ENCODE assay signal across 18 cellular contexts in the genomic region with DNA sequence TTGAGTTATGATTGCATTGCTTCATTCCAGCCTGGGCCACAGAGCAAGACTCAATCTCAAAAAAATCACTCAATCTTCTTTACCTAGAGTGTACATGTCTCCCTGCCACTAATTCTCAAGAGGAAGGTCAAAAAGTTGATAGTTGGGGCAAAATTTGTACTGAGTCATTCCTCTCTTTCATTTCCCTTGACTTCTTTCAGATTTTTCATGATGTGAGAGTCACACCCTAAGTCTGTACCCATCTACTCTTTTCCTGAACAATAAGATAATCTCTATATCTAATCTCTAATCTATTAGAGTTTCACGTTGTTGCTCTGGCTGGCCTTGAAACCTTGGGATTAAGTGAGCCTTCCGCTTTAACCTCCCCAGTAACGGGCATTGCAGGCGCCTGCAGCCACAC. TPM values are rescaled to one million over a fixed set of nuclear protein-coding genes. Genes with fewer than 3 reads are reported as not detected.
DNase-seq lines count a peak whose midpoint lies in the region; ATAC-seq and TF ChIP-seq lines count a peak whose summit lies in the region.
"Had no signal": no experiment of that assay in that cellular context is flagged by ENCODE, and none has a peak within 500 bp of the region (broad histone marks: within the 10 kb centered on the region; RNA-seq: fewer than 3 reads in every experiment).

No MANE protein-coding gene starts in this region.

- no peaks in the 10 kb centered on the region for H3K9me3 Mint-ChIP-seq in activated CD4-positive, alpha-beta memory T cell treated with anti-CD3 and anti-CD28 coated beads for 36 hours
- H3K9me3 Mint-ChIP-seq in naive thymus-derived CD4-positive, alpha-beta T cell, result peaks cover 0 to 12% (median 3%) of the 10 kb centered on the region in 11 donors

- no peak for TF ChIP-seq CTCF in GM06990 (IDR thresholded peaks at IDR 0.05; ENCODE audit: insufficient read depth, low read length, poor library complexity, severe bottlenecking)

- H3K27me3 Mint-ChIP-seq in activated CD4-positive, alpha-beta memory T cell treated with anti-CD3 and anti-CD28 coated beads for 36 hours, result no peaks in the 10 kb centered on the region
- no peaks in the 10 kb centered on the region for H3K27me3 Mint-ChIP-seq in naive thymus-derived CD4-positive, alpha-beta T cell

- no peaks in the 10 kb centered on the region for H3K36me3 ChIP-seq in GM06990 (ENCODE audit: control insufficient read depth, insufficient read depth, low read length)
- H3K36me3 ChIP-seq in naive thymus-derived CD4-positive, alpha-beta T cell (ENCODE audit: control insufficient read depth in 2 of 3, insufficient read depth in 3 of 3, low read length in 3 of 3), result no peaks in the 10 kb centered on the region

- peak overlapping the region; percentile 63 for H3K27ac Mint-ChIP-seq in activated CD4-positive, alpha-beta memory T cell treated with anti-CD3 and anti-CD28 coated beads for 36 hours
- peak overlapping the region; percentile 14 to 91 (median 80) for H3K27ac Mint-ChIP-seq in naive thymus-derived CD4-positive, alpha-beta T cell

- peaks cover 6 to 22% of the 10 kb centered on the region in 2 donors for H3K4me1 ChIP-seq in naive thymus-derived CD4-positive, alpha-beta T cell (ENCODE audit: control insufficient read depth in 2 of 2, insufficient read depth in 2 of 2, low read length in 2 of 2)

- H3K4me1 Mint-ChIP-seq in activated CD4-positive, alpha-beta memory T cell treated with anti-CD3 and anti-CD28 coated beads for 36 hours (ENCODE audit: low read depth), result peaks cover 18% of the 10 kb centered on the region
- peaks cover 6 to 18% (median 15%) of the 10 kb centered on the region in 7 donors for H3K4me1 Mint-ChIP-seq in naive thymus-derived CD4-positive, alpha-beta T cell

- no peaks in the 10 kb centered on the region for H3K27me3 ChIP-seq in GM06990 (replicated peaks; ENCODE audit: control insufficient read depth, insufficient read depth, low read length)
- no peaks in the 10 kb centered on the region for H3K27me3 ChIP-seq in naive thymus-derived CD4-positive, alpha-beta T cell (ENCODE audit: control insufficient read depth in 2 of 2, insufficient read depth in 2 of 2, low read length in 2 of 2)

- intact Hi-C loops in activated CD4-positive, alpha-beta memory T cell treated with anti-CD3 and anti-CD28 coated beads for 36 hours (cut with micrococcal nuclease), result no loop called here
- intact Hi-C loops in naive thymus-derived CD4-positive, alpha-beta T cell (cut with micrococcal nuclease), result no loop called here

- DNase-seq in GM06990 (ENCODE audit: extremely low read depth, insufficient read length) (peak; percentile 41), NCI-H146 treated with DMSO at 0.1 percent for 48 hours (lab: John Stamatoyannopoulos, UW; ENCODE audit: unreplicated experiment) (no peak)
- no peak for DNase-seq in activated CD4-positive, alpha-beta memory T cell treated with anti-CD3 and anti-CD28 coated beads for 36 hours
- no peak for DNase-seq in naive thymus-derived CD4-positive, alpha-beta T cell
- DNase-seq in effector CD4-positive, alpha-beta T cell, result no peak
- DNase-seq: AML-193; hypothalamus; left cardiac atrium; NCI-H2171 treated with DMSO at 0.1 percent for 48 hours; NK-92 treated with Interleukin-12 subunit alpha and Interleukin-12 subunit beta, amount 100 ng/mL, for 24 hours; nucleus accumbens; right cardiac atrium had no signal

- H3K36me3 Mint-ChIP-seq in activated CD4-positive, alpha-beta memory T cell treated with anti-CD3 and anti-CD28 coated beads for 36 hours, result no peaks in the 10 kb centered on the region
- H3K36me3 Mint-ChIP-seq in naive thymus-derived CD4-positive, alpha-beta T cell, result peaks cover 0 to 16% (median 0%) of the 10 kb centered on the region in 5 donors

- CTCF ChIA-PET in activated CD4-positive, alpha-beta memory T cell treated with anti-CD3 and anti-CD28 coated beads for 36 hours (lab: Charles Lee), result interaction anchor here (0.6 kb wide), 1 partner anchor 44 kb away, joined by 4 read pairs; no protein-coding TSS in a partner anchor
- CTCF ChIA-PET in naive thymus-derived CD4-positive, alpha-beta T cell (lab: Charles Lee), result no interaction called here

- POLR2A ChIA-PET in activated CD4-positive, alpha-beta memory T cell treated with anti-CD3 and anti-CD28 coated beads for 36 hours (lab: Charles Lee), result no interaction called here
- POLR2A ChIA-PET in naive thymus-derived CD4-positive, alpha-beta T cell (lab: Charles Lee), result interaction anchor here (0.7 kb wide), 1 partner anchor 427 kb away, joined by 4 read pairs; no protein-coding TSS in a partner anchor

- H3K4me3 Mint-ChIP-seq in activated CD4-positive, alpha-beta memory T cell treated with anti-CD3 and anti-CD28 coated beads for 36 hours, result peak overlapping the region; percentile 66
- H3K4me3 Mint-ChIP-seq in naive thymus-derived CD4-positive, alpha-beta T cell, result peak overlapping the region; percentile 11 to 72 (median 55)

- H3K27ac ChIP-seq in naive thymus-derived CD4-positive, alpha-beta T cell (ENCODE audit: low read depth, low read length), result no peak overlapping the region
- H3K27ac ChIP-seq: KMS-11 had no signal

- ATAC-seq in GM19395 (IDR thresholded peaks at IDR 0.05; ENCODE audit: unreplicated experiment), result peak; percentile 56
- ATAC-seq in naive thymus-derived CD4-positive, alpha-beta T cell, result peak; percentile 30
- no peak for ATAC-seq in GM19324 (IDR thresholded peaks at IDR 0.05; ENCODE audit: low FRiP score, unreplicated experiment)
- no peak for ATAC-seq in HG03439 (IDR thresholded peaks at IDR 0.05; ENCODE audit: unreplicated experiment)
- ATAC-seq: right cardiac atrium had no signal

- H3K4me3 ChIP-seq in GM06990 (replicated peaks; ENCODE audit: low read depth, low read length), result no peak overlapping the region
- no peak overlapping the region for H3K4me3 ChIP-seq in naive thymus-derived CD4-positive, alpha-beta T cell (ENCODE audit: low read length)

- no peaks in the 10 kb centered on the region for H3K9me3 ChIP-seq in naive thymus-derived CD4-positive, alpha-beta T cell (ENCODE audit: control insufficient read depth in 2 of 3, low read length in 3 of 3)

RNA-seq across cellular contexts. Expression of gene BRDT, which starts 1.1 kb away (rescaled TPM):
- not detected for total RNA-seq in activated CD4-positive, alpha-beta memory T cell treated with anti-CD3 and anti-CD28 coated beads for 36 hours
- total RNA-seq in naive thymus-derived CD4-positive, alpha-beta T cell, result not detected
- not detected for polyA plus RNA-seq in naive thymus-derived CD4-positive, alpha-beta T cell
- total RNA-seq: cerebellum, left cardiac atrium, right cardiac atrium, temporal lobe had no signal
- polyA plus RNA-seq: right cardiac atrium had no signal

Comparison
In these comparisons a context has a peak if more than half of its experiments do, and no peak if none do; other contexts are left out.
1. ATAC-seq: peak in GM19395 (single experiment) and naive thymus-derived CD4-positive, alpha-beta T cell (single experiment); none in GM19324 (single experiment) and HG03439 (single experiment).